In the genomic region with DNA sequence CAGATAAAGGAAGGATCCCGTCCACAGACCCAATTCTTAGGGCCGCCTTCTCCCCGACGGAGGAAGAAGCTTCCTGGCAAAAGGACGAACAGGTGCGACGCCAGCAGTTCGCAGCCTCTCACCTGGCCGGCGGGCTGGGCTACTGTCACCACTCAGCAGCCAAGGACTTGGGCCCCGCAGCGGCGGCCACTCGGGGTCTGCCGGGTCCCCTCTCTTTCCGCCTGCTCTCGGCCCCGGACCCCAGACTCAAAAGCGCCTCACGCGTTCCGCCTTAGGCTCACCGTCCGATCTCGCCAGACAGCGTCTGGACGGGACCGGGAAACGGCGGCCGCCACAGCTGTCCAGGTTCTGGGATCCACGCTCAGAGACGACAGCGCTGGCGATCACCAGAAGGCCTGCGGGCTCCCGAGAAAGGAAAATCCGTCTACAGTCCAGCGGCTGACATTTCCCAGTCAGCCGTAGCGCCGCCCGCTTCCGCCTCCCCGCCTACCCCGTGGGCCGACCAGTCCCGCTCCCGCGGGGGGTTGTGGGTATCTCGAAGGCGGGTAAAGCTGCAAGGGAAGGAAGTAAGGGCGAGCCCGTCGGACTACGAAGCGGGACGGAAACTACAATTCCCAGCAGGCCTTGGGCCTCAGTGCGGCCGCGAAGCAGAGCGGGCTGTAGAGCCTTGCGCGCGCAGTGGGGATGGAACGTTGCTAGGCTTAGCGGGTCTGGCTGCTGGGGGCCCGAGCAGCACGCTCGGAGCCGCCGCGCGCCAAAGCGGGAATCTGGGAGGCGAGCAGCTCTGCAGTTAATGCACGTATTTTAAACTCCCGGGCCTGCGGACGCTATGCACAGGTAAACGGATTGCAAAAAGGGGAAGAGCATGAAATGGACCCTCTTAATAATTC, we compare ENCODE assay signal across 1 cellular context.
TF ChIP-seq lines count a peak whose summit lies in the region.

A gene (minus strand): TSS at position 454 of the 890 bp plus-strand sequence. CDS start 8,538 bp downstream, outside the sequence.
A gene (plus strand): TSS at position 678 of the 890 bp plus-strand sequence. CDS start 152 bp downstream, at position 830.

TF ChIP-seq in HepG2, 621 proteins besides CTCF, POLR2A, EP300 and RAD21 (continued from another document and continues in another):
- peak; percentile 58; the same call in 1 of the 2 replicates for TF ChIP-seq PITX1 (CRISPR knock-in tag; IDR thresholded peaks at IDR 0.05)
- no peak for TF ChIP-seq RFX1 (IDR thresholded peaks at IDR 0.05)
- TF ChIP-seq, protein P1, sequence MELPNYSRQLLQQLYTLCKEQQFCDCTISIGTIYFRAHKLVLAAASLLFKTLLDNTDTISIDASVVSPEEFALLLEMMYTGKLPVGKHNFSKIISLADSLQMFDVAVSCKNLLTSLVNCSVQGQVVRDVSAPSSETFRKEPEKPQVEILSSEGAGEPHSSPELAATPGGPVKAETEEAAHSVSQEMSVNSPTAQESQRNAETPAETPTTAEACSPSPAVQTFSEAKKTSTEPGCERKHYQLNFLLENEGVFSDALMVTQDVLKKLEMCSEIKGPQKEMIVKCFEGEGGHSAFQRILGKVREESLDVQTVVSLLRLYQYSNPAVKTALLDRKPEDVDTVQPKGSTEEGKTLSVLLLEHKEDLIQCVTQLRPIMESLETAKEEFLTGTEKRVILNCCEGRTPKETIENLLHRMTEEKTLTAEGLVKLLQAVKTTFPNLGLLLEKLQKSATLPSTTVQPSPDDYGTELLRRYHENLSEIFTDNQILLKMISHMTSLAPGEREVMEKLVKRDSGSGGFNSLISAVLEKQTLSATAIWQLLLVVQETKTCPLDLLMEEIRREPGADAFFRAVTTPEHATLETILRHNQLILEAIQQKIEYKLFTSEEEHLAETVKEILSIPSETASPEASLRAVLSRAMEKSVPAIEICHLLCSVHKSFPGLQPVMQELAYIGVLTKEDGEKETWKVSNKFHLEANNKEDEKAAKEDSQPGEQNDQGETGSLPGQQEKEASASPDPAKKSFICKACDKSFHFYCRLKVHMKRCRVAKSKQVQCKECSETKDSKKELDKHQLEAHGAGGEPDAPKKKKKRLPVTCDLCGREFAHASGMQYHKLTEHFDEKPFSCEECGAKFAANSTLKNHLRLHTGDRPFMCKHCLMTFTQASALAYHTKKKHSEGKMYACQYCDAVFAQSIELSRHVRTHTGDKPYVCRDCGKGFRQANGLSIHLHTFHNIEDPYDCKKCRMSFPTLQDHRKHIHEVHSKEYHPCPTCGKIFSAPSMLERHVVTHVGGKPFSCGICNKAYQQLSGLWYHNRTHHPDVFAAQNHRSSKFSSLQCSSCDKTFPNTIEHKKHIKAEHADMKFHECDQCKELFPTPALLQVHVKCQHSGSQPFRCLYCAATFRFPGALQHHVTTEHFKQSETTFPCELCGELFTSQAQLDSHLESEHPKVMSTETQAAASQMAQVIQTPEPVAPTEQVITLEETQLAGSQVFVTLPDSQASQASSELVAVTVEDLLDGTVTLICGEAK (IDR thresholded peaks at IDR 0.05): no peak
- TF ChIP-seq, protein P1 (CRISPR knock-in tag; IDR thresholded peaks at IDR 0.05): peak; percentile 72; the same call in 1 of the 2 replicates
- 0 out of 2 replicates have a peak, but pooled peaks have one; percentile 84 for TF ChIP-seq DNMT1 (CRISPR knock-in tag; IDR thresholded peaks at IDR 0.05)
- TF ChIP-seq, protein P2, sequence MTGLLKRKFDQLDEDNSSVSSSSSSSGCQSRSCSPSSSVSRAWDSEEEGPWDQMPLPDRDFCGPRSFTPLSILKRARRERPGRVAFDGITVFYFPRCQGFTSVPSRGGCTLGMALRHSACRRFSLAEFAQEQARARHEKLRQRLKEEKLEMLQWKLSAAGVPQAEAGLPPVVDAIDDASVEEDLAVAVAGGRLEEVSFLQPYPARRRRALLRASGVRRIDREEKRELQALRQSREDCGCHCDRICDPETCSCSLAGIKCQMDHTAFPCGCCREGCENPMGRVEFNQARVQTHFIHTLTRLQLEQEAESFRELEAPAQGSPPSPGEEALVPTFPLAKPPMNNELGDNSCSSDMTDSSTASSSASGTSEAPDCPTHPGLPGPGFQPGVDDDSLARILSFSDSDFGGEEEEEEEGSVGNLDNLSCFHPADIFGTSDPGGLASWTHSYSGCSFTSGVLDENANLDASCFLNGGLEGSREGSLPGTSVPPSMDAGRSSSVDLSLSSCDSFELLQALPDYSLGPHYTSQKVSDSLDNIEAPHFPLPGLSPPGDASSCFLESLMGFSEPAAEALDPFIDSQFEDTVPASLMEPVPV (CRISPR knock-in tag; IDR thresholded peaks at IDR 0.05): peak; percentile 65; the same call in 1 of the 2 replicates
- TF ChIP-seq ZNF225 (CRISPR knock-in tag; IDR thresholded peaks at IDR 0.05): no peak; the same call in 1 of the 2 replicates
- peak; percentile 31; the same call in 1 of the 2 replicates for TF ChIP-seq ZNF761 (CRISPR knock-in tag; conservative IDR thresholded peaks at IDR 0.05)
- no peak; the same call in 1 of the 2 replicates for TF ChIP-seq PCBP1 (IDR thresholded peaks at IDR 0.05; ENCODE audit: borderline replicate concordance, low read depth, low read length)
- 0 out of 2 replicates have a peak, but pooled peaks have one; percentile 40 for TF ChIP-seq ZIK1 (CRISPR knock-in tag; IDR thresholded peaks at IDR 0.05; ENCODE audit: borderline replicate concordance, low read depth)
- no peak for TF ChIP-seq CEBPB (IDR thresholded peaks at IDR 0.05; ENCODE audit: borderline replicate concordance, low read depth, low read length)
- peak; percentile 82 for TF ChIP-seq POLR2G (IDR thresholded peaks at IDR 0.05; ENCODE audit: low read depth, low read length)
- peak; percentile 93 for TF ChIP-seq BORCS8-MEF2B (CRISPR knock-in tag; IDR thresholded peaks at IDR 0.05)
- peak; percentile 96; the same call in 1 of the 2 replicates for TF ChIP-seq ZNF20 (CRISPR knock-in tag; IDR thresholded peaks at IDR 0.05)
- no peak for TF ChIP-seq ARNT (IDR thresholded peaks at IDR 0.05)
- no peak for TF ChIP-seq ZKSCAN5 (CRISPR knock-in tag; IDR thresholded peaks at IDR 0.05)
- 0 out of 2 replicates have a peak, but pooled peaks have one; percentile 48 for TF ChIP-seq SMYD3 (CRISPR knock-in tag; IDR thresholded peaks at IDR 0.05)
- TF ChIP-seq PCBP2 (optimal IDR thresholded peaks at IDR 0.05; ENCODE audit: low read depth, low read length, poor library complexity, severe bottlenecking): no peak
- TF ChIP-seq GABPA (IDR thresholded peaks at IDR 0.05; ENCODE audit: low read depth, low read length): peak; percentile 65
- TF ChIP-seq GABPA (CRISPR knock-in tag; IDR thresholded peaks at IDR 0.05; ENCODE audit: low read depth): peak; percentile 93
- TF ChIP-seq, protein P3, sequence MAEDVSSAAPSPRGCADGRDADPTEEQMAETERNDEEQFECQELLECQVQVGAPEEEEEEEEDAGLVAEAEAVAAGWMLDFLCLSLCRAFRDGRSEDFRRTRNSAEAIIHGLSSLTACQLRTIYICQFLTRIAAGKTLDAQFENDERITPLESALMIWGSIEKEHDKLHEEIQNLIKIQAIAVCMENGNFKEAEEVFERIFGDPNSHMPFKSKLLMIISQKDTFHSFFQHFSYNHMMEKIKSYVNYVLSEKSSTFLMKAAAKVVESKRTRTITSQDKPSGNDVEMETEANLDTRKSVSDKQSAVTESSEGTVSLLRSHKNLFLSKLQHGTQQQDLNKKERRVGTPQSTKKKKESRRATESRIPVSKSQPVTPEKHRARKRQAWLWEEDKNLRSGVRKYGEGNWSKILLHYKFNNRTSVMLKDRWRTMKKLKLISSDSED (CRISPR knock-in tag; IDR thresholded peaks at IDR 0.05): no peak
- peak; percentile 58; the same call in 1 of the 2 replicates for TF ChIP-seq KDM3A (CRISPR knock-in tag; IDR thresholded peaks at IDR 0.05; ENCODE audit: low read depth)
- no peak for TF ChIP-seq HNRNPUL1 (IDR thresholded peaks at IDR 0.05; ENCODE audit: low read depth, low read length)
- TF ChIP-seq, protein P4, sequence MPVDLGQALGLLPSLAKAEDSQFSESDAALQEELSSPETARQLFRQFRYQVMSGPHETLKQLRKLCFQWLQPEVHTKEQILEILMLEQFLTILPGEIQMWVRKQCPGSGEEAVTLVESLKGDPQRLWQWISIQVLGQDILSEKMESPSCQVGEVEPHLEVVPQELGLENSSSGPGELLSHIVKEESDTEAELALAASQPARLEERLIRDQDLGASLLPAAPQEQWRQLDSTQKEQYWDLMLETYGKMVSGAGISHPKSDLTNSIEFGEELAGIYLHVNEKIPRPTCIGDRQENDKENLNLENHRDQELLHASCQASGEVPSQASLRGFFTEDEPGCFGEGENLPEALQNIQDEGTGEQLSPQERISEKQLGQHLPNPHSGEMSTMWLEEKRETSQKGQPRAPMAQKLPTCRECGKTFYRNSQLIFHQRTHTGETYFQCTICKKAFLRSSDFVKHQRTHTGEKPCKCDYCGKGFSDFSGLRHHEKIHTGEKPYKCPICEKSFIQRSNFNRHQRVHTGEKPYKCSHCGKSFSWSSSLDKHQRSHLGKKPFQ (CRISPR knock-in tag; IDR thresholded peaks at IDR 0.05; ENCODE audit: insufficient replicate concordance): peak; percentile 54
- no peak for TF ChIP-seq LCORL (IDR thresholded peaks at IDR 0.05)
- TF ChIP-seq LCORL (CRISPR knock-in tag; IDR thresholded peaks at IDR 0.05): 0 out of 2 replicates have a peak, but pooled peaks have one; percentile 44
- peak; percentile 32; the same call in 1 of the 2 replicates for TF ChIP-seq MAZ (IDR thresholded peaks at IDR 0.05; ENCODE audit: borderline replicate concordance, low read depth, low read length)
- 0 out of 2 replicates have a peak, but pooled peaks have one; percentile 42 for TF ChIP-seq MAZ (CRISPR knock-in tag; IDR thresholded peaks at IDR 0.05; ENCODE audit: low read depth)
- peak; percentile 75; the same call in 1 of the 2 replicates for TF ChIP-seq ZNF317 (CRISPR knock-in tag; IDR thresholded peaks at IDR 0.05)
- 0 out of 2 replicates have a peak, but pooled peaks have one; percentile 78 for TF ChIP-seq NRL (CRISPR knock-in tag; IDR thresholded peaks at IDR 0.05; ENCODE audit: borderline replicate concordance)
- no peak for TF ChIP-seq HNRNPH1 (optimal IDR thresholded peaks at IDR 0.05; ENCODE audit: low read depth, low read length)
- TF ChIP-seq KAT8 (CRISPR knock-in tag; IDR thresholded peaks at IDR 0.05): peak; percentile 92
- TF ChIP-seq SSRP1 (CRISPR knock-in tag; IDR thresholded peaks at IDR 0.05): no peak
- peak; percentile 74; the same call in 1 of the 2 replicates for TF ChIP-seq ZBTB38 (CRISPR knock-in tag; IDR thresholded peaks at IDR 0.05)
- 0 out of 2 replicates have a peak, but pooled peaks have one; percentile 47 for TF ChIP-seq SNAI1 (CRISPR knock-in tag; IDR thresholded peaks at IDR 0.05; ENCODE audit: borderline replicate concordance)
- TF ChIP-seq, protein P5, sequence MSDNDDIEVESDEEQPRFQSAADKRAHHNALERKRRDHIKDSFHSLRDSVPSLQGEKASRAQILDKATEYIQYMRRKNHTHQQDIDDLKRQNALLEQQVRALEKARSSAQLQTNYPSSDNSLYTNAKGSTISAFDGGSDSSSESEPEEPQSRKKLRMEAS (IDR thresholded peaks at IDR 0.05): peak; percentile 88
- TF ChIP-seq, protein P6, sequence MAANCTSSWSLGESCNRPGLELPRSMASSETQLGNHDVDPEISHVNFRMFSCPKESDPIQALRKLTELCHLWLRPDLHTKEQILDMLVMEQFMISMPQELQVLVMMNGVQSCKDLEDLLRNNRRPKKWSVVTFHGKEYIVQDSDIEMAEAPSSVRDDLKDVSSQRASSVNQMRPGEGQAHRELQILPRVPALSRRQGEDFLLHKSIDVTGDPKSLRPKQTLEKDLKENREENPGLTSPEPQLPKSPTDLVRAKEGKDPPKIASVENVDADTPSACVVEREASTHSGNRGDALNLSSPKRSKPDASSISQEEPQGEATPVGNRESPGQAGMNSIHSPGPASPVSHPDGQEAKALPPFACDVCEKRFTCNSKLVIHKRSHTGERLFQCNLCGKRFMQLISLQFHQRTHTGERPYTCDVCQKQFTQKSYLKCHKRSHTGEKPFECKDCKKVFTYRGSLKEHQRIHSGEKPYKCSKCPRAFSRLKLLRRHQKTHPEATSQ (CRISPR knock-in tag; IDR thresholded peaks at IDR 0.05; ENCODE audit: borderline replicate concordance): peak; percentile 28; the same call in 1 of the 2 replicates
- TF ChIP-seq, protein P7, sequence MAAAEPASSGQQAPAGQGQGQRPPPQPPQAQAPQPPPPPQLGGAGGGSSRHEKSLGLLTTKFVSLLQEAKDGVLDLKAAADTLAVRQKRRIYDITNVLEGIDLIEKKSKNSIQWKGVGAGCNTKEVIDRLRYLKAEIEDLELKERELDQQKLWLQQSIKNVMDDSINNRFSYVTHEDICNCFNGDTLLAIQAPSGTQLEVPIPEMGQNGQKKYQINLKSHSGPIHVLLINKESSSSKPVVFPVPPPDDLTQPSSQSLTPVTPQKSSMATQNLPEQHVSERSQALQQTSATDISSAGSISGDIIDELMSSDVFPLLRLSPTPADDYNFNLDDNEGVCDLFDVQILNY (CRISPR knock-in tag; conservative IDR thresholded peaks at IDR 0.05): peak; percentile 78
- peak; percentile 66; the same call in 1 of the 2 replicates for TF ChIP-seq ELF4 (CRISPR knock-in tag; IDR thresholded peaks at IDR 0.05; ENCODE audit: borderline replicate concordance)
- peak; percentile 78; the same call in 1 of the 2 replicates for TF ChIP-seq ZNF547 (CRISPR knock-in tag; IDR thresholded peaks at IDR 0.05)
- TF ChIP-seq MED1 (CRISPR knock-in tag; IDR thresholded peaks at IDR 0.05): peak; percentile 46; the same call in 1 of the 2 replicates
- TF ChIP-seq BHLHE40 (IDR thresholded peaks at IDR 0.05; ENCODE audit: low read length): peak; percentile 28; the same call in 1 of the 2 replicates
- no peak for TF ChIP-seq MBD4 (IDR thresholded peaks at IDR 0.05; ENCODE audit: borderline replicate concordance, low read length)
- TF ChIP-seq NFE2L2 (IDR thresholded peaks at IDR 0.05; ENCODE audit: low read length): no peak
- TF ChIP-seq RARG (CRISPR knock-in tag; IDR thresholded peaks at IDR 0.05; ENCODE audit: low read depth): no peak
